In genomic region chr1:201294876-201295275, GRCh38 we compare ENCODE assay signal across 1 cellular context.
TF ChIP-seq lines count a peak whose summit lies in the region.

No MANE protein-coding gene starts in this region.

TF ChIP-seq in K562, 482 proteins besides CTCF, POLR2A, EP300 and RAD21 (continued from another document):
- TF ChIP-seq CUX1 (CRISPR knock-in tag; IDR thresholded peaks at IDR 0.05) = no peak
- TF ChIP-seq POLR2G (IDR thresholded peaks at IDR 0.05; ENCODE audit: low read depth, low read length) = no peak
- TF ChIP-seq, protein P1, sequence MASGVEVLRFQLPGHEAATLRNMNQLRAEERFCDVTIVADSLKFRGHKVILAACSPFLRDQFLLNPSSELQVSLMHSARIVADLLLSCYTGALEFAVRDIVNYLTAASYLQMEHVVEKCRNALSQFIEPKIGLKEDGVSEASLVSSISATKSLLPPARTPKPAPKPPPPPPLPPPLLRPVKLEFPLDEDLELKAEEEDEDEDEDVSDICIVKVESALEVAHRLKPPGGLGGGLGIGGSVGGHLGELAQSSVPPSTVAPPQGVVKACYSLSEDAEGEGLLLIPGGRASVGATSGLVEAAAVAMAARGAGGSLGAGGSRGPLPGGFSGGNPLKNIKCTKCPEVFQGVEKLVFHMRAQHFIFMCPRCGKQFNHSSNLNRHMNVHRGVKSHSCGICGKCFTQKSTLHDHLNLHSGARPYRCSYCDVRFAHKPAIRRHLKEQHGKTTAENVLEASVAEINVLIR (CRISPR knock-in tag; IDR thresholded peaks at IDR 0.05) = no peak
- TF ChIP-seq ZNF518B (CRISPR knock-in tag; IDR thresholded peaks at IDR 0.05) = no peak
- no peak for TF ChIP-seq ZZZ3 (IDR thresholded peaks at IDR 0.05)
- TF ChIP-seq HNRNPL (IDR thresholded peaks at IDR 0.05; ENCODE audit: low read depth, low read length) = no peak
- no peak for TF ChIP-seq ZNF134 (CRISPR knock-in tag; conservative IDR thresholded peaks at IDR 0.05)
- TF ChIP-seq ZNF512 (tag; IDR thresholded peaks at IDR 0.05) = no peak
- TF ChIP-seq ZNF143 (CRISPR knock-in tag; IDR thresholded peaks at IDR 0.05) = no peak
- TF ChIP-seq STAT5A (IDR thresholded peaks at IDR 0.05; ENCODE audit: borderline replicate concordance, low read length) = no peak
- TF ChIP-seq KAT7 (CRISPR knock-in tag; IDR thresholded peaks at IDR 0.05; ENCODE audit: borderline replicate concordance) = no peak
- TF ChIP-seq BMI1 (IDR thresholded peaks at IDR 0.05; ENCODE audit: low read length) = no peak
- TF ChIP-seq BCL6 (CRISPR knock-in tag; IDR thresholded peaks at IDR 0.05) = no peak
- no peak for TF ChIP-seq ILF3 (IDR thresholded peaks at IDR 0.05; ENCODE audit: borderline replicate concordance)
- TF ChIP-seq, protein P2, sequence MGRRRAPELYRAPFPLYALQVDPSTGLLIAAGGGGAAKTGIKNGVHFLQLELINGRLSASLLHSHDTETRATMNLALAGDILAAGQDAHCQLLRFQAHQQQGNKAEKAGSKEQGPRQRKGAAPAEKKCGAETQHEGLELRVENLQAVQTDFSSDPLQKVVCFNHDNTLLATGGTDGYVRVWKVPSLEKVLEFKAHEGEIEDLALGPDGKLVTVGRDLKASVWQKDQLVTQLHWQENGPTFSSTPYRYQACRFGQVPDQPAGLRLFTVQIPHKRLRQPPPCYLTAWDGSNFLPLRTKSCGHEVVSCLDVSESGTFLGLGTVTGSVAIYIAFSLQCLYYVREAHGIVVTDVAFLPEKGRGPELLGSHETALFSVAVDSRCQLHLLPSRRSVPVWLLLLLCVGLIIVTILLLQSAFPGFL (CRISPR knock-in tag; IDR thresholded peaks at IDR 0.05) = no peak
